ENCODE assay signal across 17 cellular contexts in the genomic region with DNA sequence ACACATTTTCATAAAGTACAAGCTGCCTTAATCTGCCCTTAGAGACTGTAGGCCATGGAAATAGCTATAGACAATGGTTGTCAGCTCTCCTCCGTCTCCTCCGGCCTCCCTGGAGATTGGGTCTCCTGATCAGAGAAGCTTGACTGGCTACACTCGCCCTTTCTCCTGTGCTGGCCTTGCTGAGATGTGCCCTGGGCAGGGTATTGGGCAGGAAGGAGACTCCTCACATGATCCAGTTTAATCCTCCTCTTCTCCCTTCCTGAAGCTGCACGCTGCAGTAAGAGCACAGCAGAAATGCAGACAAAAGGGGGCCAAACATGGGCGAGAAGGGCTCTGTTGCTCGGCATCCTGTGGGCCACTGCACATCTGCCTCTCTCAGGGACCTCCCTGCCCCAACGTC. TPM values are rescaled to one million over a fixed set of nuclear protein-coding genes. Genes with fewer than 3 reads are reported as not detected.
"Had no signal": no experiment of that assay in that cellular context is flagged by ENCODE, and none has a peak within 500 bp of the region (broad histone marks: within the 10 kb centered on the region; RNA-seq: fewer than 3 reads in every experiment).

A gene (plus strand): TSS at position 240 of the 400 bp plus-strand sequence. CDS start 55 bp downstream, at position 295.

- ATAC-seq: activated CD4-positive, alpha-beta T cell treated with anti-CD3 and anti-CD28 coated beads for 36 hours; left ventricle myocardium superior; pancreas; stimulated activated memory B cell treated with anti-CD40 and anti-IgM and Interleukin-4, amounts not matched to agents 10 μg/mL and 1 μg/mL and 100 μg/mL, for 72 hours had no signal

- H3K4me3 ChIP-seq: dorsolateral prefrontal cortex, pancreas, sigmoid colon, testis, upper lobe of left lung had no signal

- H3K4me1 ChIP-seq: pancreas, sigmoid colon, testis, upper lobe of left lung had no signal

- DNase-seq: activated CD4-positive, alpha-beta T cell treated with anti-CD3 and anti-CD28 coated beads for 36 hours; activated CD4-positive, alpha-beta T cell treated with anti-CD3 and anti-CD28 coated beads, Interleukin-2, amount 50 U/mL, for 48 hours; activated naive CD8-positive, alpha-beta T cell treated with anti-CD3 and anti-CD28 coated beads, Interleukin-2, amount 10 ng/mL, durations not matched to agents 7 days and 5 days; central memory CD4-positive, alpha-beta T cell; dorsolateral prefrontal cortex; head of caudate nucleus; kidney glomerular epithelial cell; left ventricle myocardium superior; pancreas; sigmoid colon; stimulated activated CD4-positive, alpha-beta T cell treated with anti-CD3 and anti-CD28 coated beads, Interleukin-4, amount 100 ng/mL, for 4 hours; testis; upper lobe of left lung had no signal

- H3K27ac ChIP-seq: dorsolateral prefrontal cortex, epithelial cell of prostate, pancreas, sigmoid colon, testis, upper lobe of left lung had no signal

- H3K27me3 ChIP-seq: dorsolateral prefrontal cortex, pancreas, sigmoid colon, testis, upper lobe of left lung had no signal

- H3K9me3 ChIP-seq: pancreas, sigmoid colon, testis, upper lobe of left lung had no signal

- H3K36me3 ChIP-seq: pancreas, sigmoid colon, upper lobe of left lung had no signal

RNA-seq across cellular contexts. Expression of the gene that starts here (rescaled TPM):
- total RNA-seq: activated CD4-positive, alpha-beta T cell treated with anti-CD3 and anti-CD28 coated beads for 36 hours; activated naive CD8-positive, alpha-beta T cell treated with anti-CD3 and anti-CD28 coated beads, Interleukin-2, amount 10 ng/mL, durations not matched to agents 7 days and 5 days; left ventricle myocardium superior; pancreas; pulmonary artery endothelial cell; T-helper 2 cell treated with Interferon-gamma antibody and Interleukin-4, amounts not matched to agents 100 ng/mL and 5 ng/mL, for 36 hours had no signal
- polyA plus RNA-seq: sigmoid colon had no signal
